ENCODE assay signal across 1 cellular context in genomic region chr3:124422805-124423204, GRCh38.
TF ChIP-seq lines count a peak whose summit lies in the region.

No MANE protein-coding gene starts in this region.

TF ChIP-seq in GM23338, 12 proteins besides CTCF, POLR2A, EP300 and RAD21 (continued from another document):
- TF ChIP-seq POLR2AphosphoS5 (IDR thresholded peaks at IDR 0.05; ENCODE audit: low read depth) (no peak), CREB1 (CRISPR knock-in tag; IDR thresholded peaks at IDR 0.05; ENCODE audit: low read depth) (no peak)
TF ChIP-seq in GM23338: peak in this region for 0.
